Comparison of ENCODE assay signal across 10 cellular contexts in the genomic region with DNA sequence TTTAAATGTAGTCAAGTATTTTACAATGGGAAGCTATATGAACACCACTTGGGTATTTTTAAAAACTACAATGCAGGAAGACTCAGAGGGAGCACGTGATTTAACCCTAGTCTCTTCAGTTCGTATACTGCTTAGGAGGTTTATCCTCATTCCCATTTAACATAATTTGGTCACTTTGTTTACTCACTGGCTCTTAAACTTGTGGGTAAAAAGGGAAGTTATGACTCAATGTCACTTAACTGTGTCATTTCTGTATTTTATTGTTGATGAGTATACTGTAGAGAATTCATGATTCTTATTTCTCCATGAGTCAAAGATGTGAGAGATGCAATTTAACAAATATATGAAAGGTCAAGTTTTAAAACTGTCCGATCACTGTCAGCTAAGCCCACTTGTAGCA. TPM values are rescaled to one million over a fixed set of nuclear protein-coding genes. Genes with fewer than 3 reads are reported as not detected.
DNase-seq lines count a peak whose midpoint lies in the region; ATAC-seq, FAIRE-seq and TF ChIP-seq lines count a peak whose summit lies in the region.
"Had no signal": no experiment of that assay in that cellular context is flagged by ENCODE, and none has a peak within 500 bp of the region (broad histone marks: within the 10 kb centered on the region; RNA-seq: fewer than 3 reads in every experiment).

No MANE protein-coding gene starts in this region.

- peak overlapping the region; percentile 57 for H3K9ac ChIP-seq in endothelial cell of umbilical vein (replicated peaks; ENCODE audit: extremely low read depth, insufficient read depth, low read length)

- CTCF ChIA-PET in A549 (lab: Yijun Ruan, JAX): interaction anchor here (0.9 to 2.9 kb wide), 8 partner anchors 15 to 380 kb away, joined by 3 to 18 read pairs (median 4); a partner anchor contains a TSS
- CTCF ChIA-PET in endothelial cell of umbilical vein (lab: Charles Lee): interaction anchor here (1.1 to 2.3 kb wide), 7 partner anchors 12 to 371 kb away, joined by 3 to 19 read pairs (median 6); a partner anchor contains a TSS

- no peak; a peak in 1 of 5 replicates for TF ChIP-seq EP300 in A549 (IDR thresholded peaks at IDR 0.05)

- WGBS in A549 (ENCODE audit: missing lambda C conversion rate): 4% methylated on average over 3 of the region's 3 CpGs

- no peaks in the 10 kb centered on the region for H3K9me1 ChIP-seq in endothelial cell of umbilical vein (replicated peaks; ENCODE audit: control insufficient read depth, extremely low read depth, insufficient read depth, low read length)

- ATAC-seq in A549 (peak; percentile 85 to 89), GM18868 (IDR thresholded peaks at IDR 0.05; ENCODE audit: unreplicated experiment) (peak; percentile 84), left ventricle myocardium superior (no peak)

- H3K79me2 ChIP-seq in endothelial cell of umbilical vein (ENCODE audit: control insufficient read depth, insufficient read depth, low read length): peaks cover 2% of the 10 kb centered on the region

- H2AFZ ChIP-seq in endothelial cell of umbilical vein (ENCODE audit: low read depth, low read length): no peak overlapping the region

- intact Hi-C loops in endothelial cell of umbilical vein (cut with micrococcal nuclease): loop anchor here (2.0 kb wide), 1 partner anchor 71 kb away; a partner anchor contains a TSS
- intact Hi-C loops in left ventricle myocardium superior (cut with micrococcal nuclease): no loop called here

- FAIRE-seq in A549 (lab: Jason Lieb, UNC): peak; percentile 91
- FAIRE-seq in endothelial cell of umbilical vein (lab: Jason Lieb, UNC): peak; percentile 82

- peaks cover 2 to 14% of the 10 kb centered on the region in 2 experiments for H3K36me3 ChIP-seq in endothelial cell of umbilical vein (ENCODE audit: control insufficient read depth in 2 of 2, extremely low read depth in 1 of 2, insufficient read depth in 2 of 2, low read length in 2 of 2)

- H3K4me3 ChIP-seq in A549 (no peak overlapping the region), endothelial cell of umbilical vein (replicated peaks in 1 of 3; ENCODE audit: insufficient read depth in 1 of 3, low read depth in 1 of 3, low read length in 3 of 3) (no peak overlapping the region)
- H3K4me3 ChIP-seq: suprapubic skin had no signal

- POLR2A ChIA-PET in A549 (lab: Yijun Ruan, JAX): interaction anchor here (0.6 kb wide), 1 partner anchor 541 kb away, joined by 3 read pairs; no protein-coding TSS in a partner anchor
- POLR2A ChIA-PET in endothelial cell of umbilical vein (lab: Charles Lee): no interaction called here

- dilution Hi-C loops in endothelial cell of umbilical vein (cut with MboI; ENCODE audit: extremely low pct_ligation_motif_present, low sequenced_read_pairs): no loop called here

- H3K27ac ChIP-seq in A549 (0 out of 6 replicates have a peak overlapping the region, but pooled peaks of 1 of the 2 experiments have one; percentile 3), endothelial cell of umbilical vein (ENCODE audit: insufficient read depth, low read depth, low read length) (peak overlapping the region; percentile 84)
- H3K27ac ChIP-seq: suprapubic skin had no signal

- BruUV-seq in endothelial cell of umbilical vein (replicated peaks; lab: Mats Ljungman, UMichigan): no TSS peak

- TF ChIP-seq RAD21 in A549 (conservative IDR thresholded peaks at IDR 0.05 in 1 of 2, IDR thresholded peaks at IDR 0.05 in 1 of 2): no peak

- H4K20me1 ChIP-seq in endothelial cell of umbilical vein (replicated peaks; ENCODE audit: control insufficient read depth, extremely low read depth, insufficient read depth, low read length): no peaks in the 10 kb centered on the region

- H3K4me1 ChIP-seq in A549 (peaks cover 28% of the 10 kb centered on the region), endothelial cell of umbilical vein (ENCODE audit: control insufficient read depth, extremely low read depth, insufficient read depth, low read length) (peaks cover 27% of the 10 kb centered on the region)
- H3K4me1 ChIP-seq: suprapubic skin had no signal

- H3K27me3 ChIP-seq in endothelial cell of umbilical vein (ENCODE audit: control insufficient read depth in 2 of 2, insufficient read depth in 2 of 2, low read length in 2 of 2): no peaks in the 10 kb centered on the region
- H3K27me3 ChIP-seq: suprapubic skin had no signal

- H3K4me2 ChIP-seq in A549 (peak overlapping the region; percentile 54), endothelial cell of umbilical vein (ENCODE audit: insufficient read depth, low read length) (peak overlapping the region; percentile 81)

- TF ChIP-seq POLR2A in A549 (IDR thresholded peaks at IDR 0.05; ENCODE audit: low read length) (no peak), endothelial cell of umbilical vein (IDR thresholded peaks at IDR 0.05; ENCODE audit: low read depth, low read length) (no peak)

- H3K9me3 ChIP-seq in A549 (no peaks in the 10 kb centered on the region), endothelial cell of umbilical vein (replicated peaks; ENCODE audit: control insufficient read depth, insufficient read depth, low read length) (no peaks in the 10 kb centered on the region)
- H3K9me3 ChIP-seq: suprapubic skin had no signal

- TF ChIP-seq CTCF in A549 (IDR thresholded peaks at IDR 0.05) (no peak), endothelial cell of umbilical vein (IDR thresholded peaks at IDR 0.05; ENCODE audit: extremely low read depth in 1 of 2, insufficient read depth in 1 of 2, low read depth in 1 of 2, low read length in 2 of 2) (no peak)

- DNase-seq in A549 (ENCODE audit: low read depth in 1 of 2, low spot score in 1 of 2): peak; percentile 71
- peak; percentile 82 for DNase-seq in LHCN-M2 (ENCODE audit: low read depth)
- peak; percentile 71 for DNase-seq in endothelial cell of umbilical vein (ENCODE audit: low read depth, low spot score)
- no peak for DNase-seq in NCI-H2107 treated with DMSO at 0.1 percent for 48 hours (lab: John Stamatoyannopoulos, UW; ENCODE audit: unreplicated experiment)
- DNase-seq in left ventricle myocardium superior: no peak
- DNase-seq in stimulated activated CD4-positive, alpha-beta T cell treated with anti-CD3 and anti-CD28 coated beads, Interleukin-4, amount 100 ng/mL, for 1 hour: no peak
- DNase-seq in mesenteric fat pad (ENCODE audit: low spot score): no peak
- DNase-seq: midbrain had no signal

TF ChIP-seq in A549, 52 proteins besides CTCF, POLR2A, EP300 and RAD21 (continues in another document):
- TF ChIP-seq, protein P1, sequence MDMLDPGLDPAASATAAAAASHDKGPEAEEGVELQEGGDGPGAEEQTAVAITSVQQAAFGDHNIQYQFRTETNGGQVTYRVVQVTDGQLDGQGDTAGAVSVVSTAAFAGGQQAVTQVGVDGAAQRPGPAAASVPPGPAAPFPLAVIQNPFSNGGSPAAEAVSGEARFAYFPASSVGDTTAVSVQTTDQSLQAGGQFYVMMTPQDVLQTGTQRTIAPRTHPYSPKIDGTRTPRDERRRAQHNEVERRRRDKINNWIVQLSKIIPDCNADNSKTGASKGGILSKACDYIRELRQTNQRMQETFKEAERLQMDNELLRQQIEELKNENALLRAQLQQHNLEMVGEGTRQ (IDR thresholded peaks at IDR 0.05): peak; percentile 75
- no peak for TF ChIP-seq NR3C1 (IDR thresholded peaks at IDR 0.05)
- peak; percentile 80; the same call in 1 of the 2 replicates for TF ChIP-seq GATA3 (IDR thresholded peaks at IDR 0.05; ENCODE audit: borderline replicate concordance)
- peak; percentile 84 for TF ChIP-seq FOSL2 (IDR thresholded peaks at IDR 0.05)
- peak; percentile 94 for TF ChIP-seq FOSL2 (CRISPR knock-in tag; IDR thresholded peaks at IDR 0.05)
- peak; percentile 95 for TF ChIP-seq JUNB (IDR thresholded peaks at IDR 0.05)
- TF ChIP-seq FOXS1 (CRISPR knock-in tag; IDR thresholded peaks at IDR 0.05): no peak
- 0 out of 2 replicates have a peak, but pooled peaks have one; percentile 58 for TF ChIP-seq BHLHE40 (IDR thresholded peaks at IDR 0.05; ENCODE audit: low read depth, low read length)
- TF ChIP-seq MAFK (IDR thresholded peaks at IDR 0.05; ENCODE audit: partially characterized antibody): no peak

TF ChIP-seq in endothelial cell of umbilical vein, 7 proteins besides CTCF, POLR2A, EP300 and RAD21:
- TF ChIP-seq MYC (IDR thresholded peaks at IDR 0.05; ENCODE audit: low read depth, low read length) (no peak), FOS (IDR thresholded peaks at IDR 0.05; ENCODE audit: borderline replicate concordance, insufficient read depth, low read length) (peak; percentile 82), JUN (IDR thresholded peaks at IDR 0.05; ENCODE audit: borderline replicate concordance, insufficient read depth, insufficient read length, low read depth) (peak; percentile 79)
TF ChIP-seq in endothelial cell of umbilical vein: peak in this region for 2.

RNA-seq across cellular contexts. Expression of a gene that starts 48.2 kb away (rescaled TPM):
- 69.8 and 90.1 TPM in 2 replicates for polyA plus RNA-seq in A549 (2011; rRNA removed)
- polyA plus RNA-seq in A549 (2012; cell fraction: cytosol; rRNA removed): 61.4 and 85.0 TPM in 2 replicates
- 41.1 and 53.5 TPM in 2 replicates for polyA plus RNA-seq in A549 (2012; cell fraction: nucleus; rRNA removed)
- 24.9 to 27.8 TPM (median 25.9 TPM) in 3 replicates for polyA plus RNA-seq in A549 (2017; fragmentation: RNase III; extraction: RNeasy Plus Mini Kit Qiagen cat#74134 plus additional on column Dnase treatment)
- polyA minus RNA-seq in A549 (2011; rRNA and poly(A)+ RNA removed): 82.8 and 106 TPM in 2 replicates
- 37.8 and 55.9 TPM in 2 replicates for total RNA-seq in LHCN-M2 (2014; rRNA removed)
- 19.6 TPM for polyA plus RNA-seq in LHCN-M2 (2012)
- total RNA-seq in endothelial cell of umbilical vein: 14.3 and 16.1 TPM in 2 replicates
- polyA plus RNA-seq in endothelial cell of umbilical vein: 31.4 and 45.8 TPM in 2 replicates
- polyA plus RNA-seq in endothelial cell of umbilical vein (2011; cell fraction: cytosol; rRNA removed): 21.4 and 22.3 TPM in 2 replicates
- 11.8 and 13.6 TPM in 2 replicates for polyA plus RNA-seq in endothelial cell of umbilical vein (2011; cell fraction: nucleus; rRNA removed)
- 18.1 and 18.3 TPM in 2 replicates for polyA plus RNA-seq in endothelial cell of umbilical vein (2012)
- polyA minus RNA-seq in endothelial cell of umbilical vein: 68.0 and 74.8 TPM in 2 replicates
- polyA minus RNA-seq in endothelial cell of umbilical vein (2011; cell fraction: cytosol; rRNA and poly(A)+ RNA removed): 3.3 TPM
- 10.0 and 14.9 TPM in 2 replicates for polyA minus RNA-seq in endothelial cell of umbilical vein (2011; cell fraction: nucleus; rRNA and poly(A)+ RNA removed)
- total RNA-seq in left ventricle myocardium superior: 6.8 TPM
- 19.9 TPM for total RNA-seq in mesenteric fat pad

Comparison
In these comparisons a context has a peak if more than half of its experiments do, and no peak if none do; other contexts are left out.
1. DNase-seq: peak in A549 (2 of 2), LHCN-M2 (single experiment) and endothelial cell of umbilical vein (single experiment); none in NCI-H2107 treated with DMSO at 0.1 percent for 48 hours (single experiment), left ventricle myocardium superior (single experiment), stimulated activated CD4-positive, alpha-beta T cell treated with anti-CD3 and anti-CD28 coated beads, Interleukin-4, amount 100 ng/mL, for 1 hour (single experiment) and mesenteric fat pad (single experiment).